In the genomic region with DNA sequence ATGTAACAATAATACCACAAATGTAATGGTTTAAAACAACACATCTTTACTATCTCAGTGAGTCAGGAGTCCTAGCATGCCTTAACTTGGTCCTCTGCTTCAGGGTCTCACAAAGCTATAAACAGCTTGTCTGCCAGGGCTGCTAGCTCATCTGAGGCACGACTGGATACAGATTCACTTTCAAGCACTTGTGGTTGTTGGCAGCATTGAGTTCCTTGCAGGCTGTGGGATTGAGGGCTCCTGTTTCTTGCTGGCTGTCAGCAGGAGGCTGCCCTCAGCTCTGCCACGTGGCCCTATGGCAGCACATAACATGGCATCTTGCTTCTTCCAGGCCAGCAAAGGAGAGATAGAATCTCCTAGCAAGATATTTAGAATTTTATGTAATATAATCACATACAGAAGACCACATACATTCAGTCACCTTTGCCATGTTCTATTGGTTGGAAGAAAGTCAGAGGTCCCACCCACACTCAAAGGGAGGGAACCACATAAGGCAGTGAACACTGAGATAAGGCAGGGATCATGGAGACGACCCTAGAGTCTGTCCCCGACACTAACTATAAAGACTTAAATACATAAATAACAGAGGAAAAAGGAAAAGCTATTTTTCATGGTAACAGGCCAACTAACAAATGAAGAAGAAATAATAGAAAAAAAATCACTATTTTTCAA, we compare ENCODE assay signal across 11 cellular contexts. TPM values are rescaled to one million over a fixed set of nuclear protein-coding genes. Genes with fewer than 3 reads are reported as not detected.
DNase-seq lines count a peak whose midpoint lies in the region; ATAC-seq and TF ChIP-seq lines count a peak whose summit lies in the region.
"Had no signal": no experiment of that assay in that cellular context is flagged by ENCODE, and none has a peak within 500 bp of the region (broad histone marks: within the 10 kb centered on the region; RNA-seq: fewer than 3 reads in every experiment).

No MANE protein-coding gene starts in this region.

- intact Hi-C loops in MCF 10A (cut with micrococcal nuclease) (no loop called here), breast epithelium (cut with DNase I; ENCODE audit: low total_unique reads) (no loop called here)

- no peak overlapping the region for H3K9ac ChIP-seq in SK-N-SH

- peak overlapping the region; percentile 31; the same call in 1 of the 2 replicates for H3K4me2 ChIP-seq in SK-N-SH

- H2AFZ ChIP-seq in SK-N-SH (ENCODE audit: low read depth) = peak overlapping the region; percentile 29; the same call in 1 of the 2 replicates

- H3F3A ChIP-seq in SK-N-SH (replicated peaks; ENCODE audit: insufficient read depth) = peaks cover 10% of the 10 kb centered on the region

- H4K20me1 ChIP-seq in SK-N-SH (ENCODE audit: insufficient read depth) = no peaks in the 10 kb centered on the region

- POLR2A ChIA-PET in MCF 10A (lab: Yijun Ruan, JAX) = no interaction called here
- POLR2A ChIA-PET in SK-N-SH (lab: Yijun Ruan, JAX) = interaction anchor here (1.2 kb wide), 1 partner anchor 83 kb away, joined by 4 read pairs; a partner anchor contains a TSS

- H3K4me1 Mint-ChIP-seq in MCF 10A (ENCODE audit: insufficient read depth, unreplicated experiment) = no peaks in the 10 kb centered on the region

- DNase-seq in MCF 10A (ENCODE audit: unreplicated experiment) (peak; percentile 4), breast epithelium (ENCODE audit: low spot score in 2 of 2) (no peak), SK-N-SH (no peak), fibroblast of pulmonary artery (ENCODE audit: low read depth) (peak; percentile 21), stromal cell of bone marrow (ENCODE audit: low read depth) (peak; percentile 54), NCI-H345 (lab: John Stamatoyannopoulos, UW) (no peak)
- DNase-seq: effector CD4-positive, alpha-beta T cell; KG1; occipital lobe had no signal

- H3K27me3 Mint-ChIP-seq in MCF 10A (ENCODE audit: insufficient read depth, unreplicated experiment) = no peaks in the 10 kb centered on the region

- no peaks in the 10 kb centered on the region for H3K9me3 ChIP-seq in breast epithelium
- H3K9me3 ChIP-seq in SK-N-SH = no peaks in the 10 kb centered on the region

- H3K27ac ChIP-seq in breast epithelium (no peak overlapping the region), SK-N-SH (ENCODE audit: low read depth in 2 of 2, low read length in 1 of 2) (peak overlapping the region in 1 of 2 experiments; percentile 18; a peak in 1 of 4 replicates)

- TF ChIP-seq RAD21 in SK-N-SH (IDR thresholded peaks at IDR 0.05; ENCODE audit: low read length) = no peak

- H3K4me1 ChIP-seq in breast epithelium (no peaks in the 10 kb centered on the region), SK-N-SH (ENCODE audit: control insufficient read depth in 1 of 2, insufficient read depth in 2 of 2, low read depth in 1 of 2, low read length in 1 of 2) (peaks cover 2 to 3% of the 10 kb centered on the region in 2 experiments; a peak in 2 of 4 replicates)

- H3K79me2 ChIP-seq in SK-N-SH (ENCODE audit: insufficient read depth) = no peaks in the 10 kb centered on the region

- 50% methylated on average over 4 of the region's 4 CpGs for WGBS in SK-N-SH (ENCODE audit: low lambda C conversion rate)

- TF ChIP-seq EP300 in SK-N-SH (IDR thresholded peaks at IDR 0.05; ENCODE audit: borderline replicate concordance in 1 of 2, low read depth in 1 of 2, low read length in 1 of 2) = no peak

- H3K4me3 ChIP-seq in breast epithelium = no peak overlapping the region
- H3K4me3 ChIP-seq in SK-N-SH (ENCODE audit: low read depth in 2 of 2, low read length in 1 of 2) = no peak overlapping the region
- H3K4me3 ChIP-seq in fibroblast of pulmonary artery (replicated peaks; ENCODE audit: low read depth, low read length) = no peak overlapping the region

- CTCF ChIA-PET in MCF 10A (lab: Yijun Ruan, JAX) = interaction anchor here (0.5 to 1.0 kb wide), 2 partner anchors 12 to 205 kb away, joined by 3 read pairs; no protein-coding TSS in a partner anchor
- CTCF ChIA-PET in SK-N-SH (lab: Yijun Ruan, JAX) = interaction anchor here (0.6 to 1.1 kb wide), 3 partner anchors 45 to 1174 kb away, joined by 3 to 4 read pairs (median 3); no protein-coding TSS in a partner anchor

- no peak overlapping the region for H3K27ac Mint-ChIP-seq in MCF 10A (ENCODE audit: low read depth, unreplicated experiment)

- no peaks in the 10 kb centered on the region for H3K36me3 ChIP-seq in breast epithelium
- no peaks in the 10 kb centered on the region for H3K36me3 ChIP-seq in SK-N-SH (replicated peaks in 1 of 2; ENCODE audit: control insufficient read depth in 1 of 2, insufficient read depth in 2 of 2, low read length in 1 of 2)

- BruUV-seq in MCF 10A (replicated peaks; lab: Mats Ljungman, UMichigan) = no TSS peak

- no peaks in the 10 kb centered on the region for H3K27me3 ChIP-seq in breast epithelium
- H3K27me3 ChIP-seq in SK-N-SH (ENCODE audit: insufficient read depth) = no peaks in the 10 kb centered on the region

- no peak for ATAC-seq in HG03565 (IDR thresholded peaks at IDR 0.05; ENCODE audit: unreplicated experiment)
- no peak for ATAC-seq in GM21381 (IDR thresholded peaks at IDR 0.05; ENCODE audit: unreplicated experiment)

- no peak for TF ChIP-seq CTCF in MCF 10A (IDR thresholded peaks at IDR 0.05; ENCODE audit: unreplicated experiment)
- no peak for TF ChIP-seq CTCF in breast epithelium (IDR thresholded peaks at IDR 0.05)
- no peak for TF ChIP-seq CTCF in SK-N-SH (IDR thresholded peaks at IDR 0.05)
- TF ChIP-seq CTCF in fibroblast of pulmonary artery (IDR thresholded peaks at IDR 0.05; ENCODE audit: low read length, missing control alignments) = no peak

- H3K9me2 ChIP-seq in SK-N-SH = no peaks in the 10 kb centered on the region

- H3K4me3 Mint-ChIP-seq in MCF 10A (ENCODE audit: unreplicated experiment) = no peak overlapping the region

- no peaks in the 10 kb centered on the region for H3K9me3 Mint-ChIP-seq in MCF 10A (ENCODE audit: unreplicated experiment)

- no peak for TF ChIP-seq POLR2A in breast epithelium (IDR thresholded peaks at IDR 0.05)

- no peaks in the 10 kb centered on the region for H3K36me3 Mint-ChIP-seq in MCF 10A (ENCODE audit: insufficient read depth, unreplicated experiment)

TF ChIP-seq in SK-N-SH, 30 proteins besides CTCF, POLR2A, EP300 and RAD21:
- TF ChIP-seq RXRA (IDR thresholded peaks at IDR 0.05; ENCODE audit: borderline replicate concordance, low read depth) = no peak
- TF ChIP-seq FOXM1 (IDR thresholded peaks at IDR 0.05; ENCODE audit: low read depth) = no peak
- TF ChIP-seq TCF12 (IDR thresholded peaks at IDR 0.05) = peak; percentile 51
- TF ChIP-seq GABPA (IDR thresholded peaks at IDR 0.05; ENCODE audit: low read depth) = no peak
- TF ChIP-seq ELF1 (IDR thresholded peaks at IDR 0.05) = no peak
- no peak for TF ChIP-seq GATA2 (CRISPR knock-in tag; IDR thresholded peaks at IDR 0.05)
- TF ChIP-seq NFIC (IDR thresholded peaks at IDR 0.05; ENCODE audit: borderline replicate concordance) = peak; percentile 28; the same call in 1 of the 2 replicates
- no peak for TF ChIP-seq CHD2 (IDR thresholded peaks at IDR 0.05; ENCODE audit: low read length, partially characterized antibody)
- no peak for TF ChIP-seq POLR2AphosphoS5 (IDR thresholded peaks at IDR 0.05; ENCODE audit: low read depth, low read length)
- TF ChIP-seq FOSL2 (IDR thresholded peaks at IDR 0.05; ENCODE audit: borderline replicate concordance, low read depth) = no peak
- no peak for TF ChIP-seq SMC3 (IDR thresholded peaks at IDR 0.05; ENCODE audit: low read depth, low read length)
- TF ChIP-seq, protein P1, sequence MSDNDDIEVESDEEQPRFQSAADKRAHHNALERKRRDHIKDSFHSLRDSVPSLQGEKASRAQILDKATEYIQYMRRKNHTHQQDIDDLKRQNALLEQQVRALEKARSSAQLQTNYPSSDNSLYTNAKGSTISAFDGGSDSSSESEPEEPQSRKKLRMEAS (IDR thresholded peaks at IDR 0.05; ENCODE audit: low read depth) = 0 out of 2 replicates have a peak, but pooled peaks have one; percentile 32
- TF ChIP-seq TEAD4 (IDR thresholded peaks at IDR 0.05; ENCODE audit: borderline replicate concordance, insufficient read depth) = no peak
- no peak for TF ChIP-seq FOXJ3 (CRISPR knock-in tag; IDR thresholded peaks at IDR 0.05)
- TF ChIP-seq, protein P2, sequence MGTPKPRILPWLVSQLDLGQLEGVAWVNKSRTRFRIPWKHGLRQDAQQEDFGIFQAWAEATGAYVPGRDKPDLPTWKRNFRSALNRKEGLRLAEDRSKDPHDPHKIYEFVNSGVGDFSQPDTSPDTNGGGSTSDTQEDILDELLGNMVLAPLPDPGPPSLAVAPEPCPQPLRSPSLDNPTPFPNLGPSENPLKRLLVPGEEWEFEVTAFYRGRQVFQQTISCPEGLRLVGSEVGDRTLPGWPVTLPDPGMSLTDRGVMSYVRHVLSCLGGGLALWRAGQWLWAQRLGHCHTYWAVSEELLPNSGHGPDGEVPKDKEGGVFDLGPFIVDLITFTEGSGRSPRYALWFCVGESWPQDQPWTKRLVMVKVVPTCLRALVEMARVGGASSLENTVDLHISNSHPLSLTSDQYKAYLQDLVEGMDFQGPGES (IDR thresholded peaks at IDR 0.05; ENCODE audit: low read depth, low read length) = no peak
- no peak for TF ChIP-seq MEF2A (IDR thresholded peaks at IDR 0.05; ENCODE audit: borderline replicate concordance, low read depth)

RNA-seq across cellular contexts. Expression of a gene that starts 18.9 kb away (rescaled TPM):
- total RNA-seq in MCF 10A (2022) (11.6 and 17.6 TPM in 2 replicates), breast epithelium (10 to 100 TPM; 10.5 to 15.4 (median 11.4) TPM)
- polyA plus RNA-seq in SK-N-SH (2012; rRNA removed) = 3.2 and 4.7 TPM in 2 replicates
- 5.0 and 5.8 TPM in 2 replicates for polyA plus RNA-seq in SK-N-SH (2012; cell fraction: cytosol; rRNA removed)
- 1.9 and 3.4 TPM in 2 replicates for polyA plus RNA-seq in SK-N-SH (2012; cell fraction: nucleus; rRNA removed)

RNA-seq across cellular contexts. Expression of a gene that starts 34.0 kb away (rescaled TPM):
- total RNA-seq in MCF 10A (2022) (33.3 and 39.2 TPM in 2 replicates), breast epithelium (10 to 100 TPM; 28.0 to 34.4 (median 31.6) TPM)
- 53.4 and 69.0 TPM in 2 replicates for polyA plus RNA-seq in SK-N-SH (2012; rRNA removed)
- 15.4 and 23.6 TPM in 2 replicates for polyA plus RNA-seq in SK-N-SH (2012; cell fraction: cytosol; rRNA removed)
- polyA plus RNA-seq in SK-N-SH (2012; cell fraction: nucleus; rRNA removed) = 347 and 352 TPM in 2 replicates

Comparison
In these comparisons a context has a peak if more than half of its experiments do, and no peak if none do; other contexts are left out.
1. DNase-seq: peak in MCF 10A (single experiment), fibroblast of pulmonary artery (single experiment) and stromal cell of bone marrow (single experiment); none in breast epithelium (0 of 2), SK-N-SH (single experiment) and NCI-H345 (single experiment).